Comparison of ENCODE assay signal across 17 cellular contexts in the genomic region with DNA sequence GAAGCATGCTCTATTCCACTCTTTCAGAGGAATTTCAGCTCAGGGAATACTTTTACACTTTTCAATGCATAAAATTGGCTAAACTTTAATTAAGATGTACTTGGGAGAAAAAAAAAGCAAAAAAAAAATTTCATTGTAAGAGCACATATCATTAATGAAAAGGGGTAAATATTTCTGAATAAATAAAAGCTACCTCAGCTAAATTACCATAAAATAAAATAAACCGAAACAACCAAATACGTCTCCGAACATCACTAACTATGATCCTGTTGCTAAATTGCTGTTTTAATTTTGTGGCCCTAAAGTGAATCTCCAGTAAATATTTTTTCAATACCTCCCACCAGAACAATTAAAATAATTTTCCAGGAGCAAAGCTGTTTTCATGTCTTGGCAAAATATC.
"Had no signal": no experiment of that assay in that cellular context is flagged by ENCODE, and none has a peak within 500 bp of the region (broad histone marks: within the 10 kb centered on the region; RNA-seq: fewer than 3 reads in every experiment).

No MANE protein-coding gene starts in this region.

- H3K9me3 ChIP-seq: lower lobe of right lung, tibial nerve, vagina had no signal

- H3K36me3 Mint-ChIP-seq: activated naive CD8-positive, alpha-beta T cell treated with anti-CD3 and anti-CD28 coated beads for 36 hours; naive B cell had no signal

- H3K4me1 Mint-ChIP-seq: activated naive CD8-positive, alpha-beta T cell treated with anti-CD3 and anti-CD28 coated beads for 36 hours had no signal

- H3K4me1 ChIP-seq: lower lobe of right lung had no signal

- H3K4me3 ChIP-seq: lower lobe of right lung, tibial nerve, vagina had no signal

- H3K27ac ChIP-seq: lower lobe of right lung, tibial nerve, vagina had no signal

- H3K27me3 Mint-ChIP-seq: dendritic cell treated with granulocyte-macrophage colony-stimulating factor and Interleukin-4, amounts not matched to agents 40 ng/mL and 50 ng/mL, for 4 days; effector memory CD8-positive, alpha-beta T cell; naive B cell had no signal

- H3K4me3 Mint-ChIP-seq: activated naive CD8-positive, alpha-beta T cell treated with anti-CD3 and anti-CD28 coated beads for 36 hours; dendritic cell treated with granulocyte-macrophage colony-stimulating factor and Interleukin-4, amounts not matched to agents 40 ng/mL and 50 ng/mL, for 4 days; effector memory CD8-positive, alpha-beta T cell; naive B cell had no signal

- H3K27ac Mint-ChIP-seq: activated naive CD8-positive, alpha-beta T cell treated with anti-CD3 and anti-CD28 coated beads for 36 hours; dendritic cell treated with granulocyte-macrophage colony-stimulating factor and Interleukin-4, amounts not matched to agents 40 ng/mL and 50 ng/mL, for 4 days; effector memory CD8-positive, alpha-beta T cell; naive B cell had no signal

- H3K27me3 ChIP-seq: tibial nerve, vagina had no signal

- ATAC-seq: effector memory CD8-positive, alpha-beta T cell; left colon; lower lobe of right lung had no signal

- H3K36me3 ChIP-seq: lower lobe of right lung, tibial nerve, vagina had no signal

- H3K9me3 Mint-ChIP-seq: dendritic cell treated with granulocyte-macrophage colony-stimulating factor and Interleukin-4, amounts not matched to agents 40 ng/mL and 50 ng/mL, for 4 days had no signal

- DNase-seq: activated CD4-positive, alpha-beta T cell treated with anti-CD3 and anti-CD28 coated beads, Interleukin-2, amount 50 U/mL, for 1 hour; activated CD8-positive, alpha-beta memory T cell treated with anti-CD3 and anti-CD28 coated beads for 24 hours; activated naive CD8-positive, alpha-beta T cell treated with anti-CD3 and anti-CD28 coated beads for 36 hours; cerebellar nuclear complex; effector memory CD8-positive, alpha-beta T cell; erythroblast; left colon; lower lobe of right lung; naive B cell; small intestine; stimulated activated CD4-positive, alpha-beta T cell treated with anti-CD3 and anti-CD28 coated beads, Interleukin-4, amount 100 ng/mL, for 4 hours; stimulated activated CD8-positive, alpha-beta memory T cell treated with anti-CD3 and anti-CD28 coated beads, Interleukin-4, amount 100 ng/mL, for 48 hours; stimulated activated naive CD4-positive, alpha-beta T cell treated with Interleukin-2 at 50 U/mL for 16 hours; substantia nigra had no signal
